ENCODE assay signal across 8 cellular contexts in genomic region chr12:26274441-26275312, GRCh38.
DNase-seq lines count a peak whose midpoint lies in the region; ATAC-seq and TF ChIP-seq lines count a peak whose summit lies in the region.

No MANE protein-coding gene starts in this region.

- peak; percentile 7 to 29 for DNase-seq in activated CD4-positive, alpha-beta T cell treated with anti-CD3 and anti-CD28 coated beads for 24 hours (ENCODE audit: low read depth in 2 of 2)
- no peak for DNase-seq in activated CD4-positive, alpha-beta T cell treated with anti-CD3 and anti-CD28 coated beads for 1 hour
- DNase-seq in HFF-Myc (ENCODE audit: extremely low read depth, low read depth) (peak; percentile 97), MM.1S (peak; percentile 78), globus pallidus (ENCODE audit: low spot score) (peak; percentile 81), osteoblast (ENCODE audit: insufficient read length, low spot score, missing footprints) (peak; percentile 76)
- DNase-seq in activated T-cell treated with anti-CD3 and anti-CD28 coated beads, Interleukin-2, amount 50 U/mL, for 72 hours: peak; percentile 68 to 80

- H3K4me3 ChIP-seq in HFF-Myc (replicated peaks; ENCODE audit: low read depth, low read length) (no peak overlapping the region; the same call in 1 of the 2 replicates), MM.1S (ENCODE audit: low read length) (no peak overlapping the region), osteoblast (ENCODE audit: insufficient read depth, low read length) (peak overlapping the region; percentile 5), urinary bladder (ENCODE audit: low read depth, low read length) (no peak overlapping the region)

- TF ChIP-seq CTCF in HFF-Myc (IDR thresholded peaks at IDR 0.05; ENCODE audit: low read depth, low read length, missing control alignments) (peak; percentile 31), MM.1S (IDR thresholded peaks at IDR 0.05; ENCODE audit: low read length) (no peak), osteoblast (IDR thresholded peaks at IDR 0.05; ENCODE audit: extremely low read depth, low read depth, low read length) (peak; percentile 39)

- H3K4me2 ChIP-seq in MM.1S (ENCODE audit: low read depth, low read length) (peak overlapping the region; percentile 56), osteoblast (ENCODE audit: insufficient read depth, low read length) (peak overlapping the region; percentile 43)

- WGBS in urinary bladder: 23% methylated on average over 13 of the region's 13 CpGs

- H2AFZ ChIP-seq in MM.1S (ENCODE audit: low read length): peak overlapping the region; percentile 94
- H2AFZ ChIP-seq in osteoblast (ENCODE audit: low read length): peak overlapping the region; percentile 7

- peak overlapping the region; percentile 88 for H3K27ac ChIP-seq in MM.1S (ENCODE audit: low read length)
- peak overlapping the region; percentile 91 for H3K27ac ChIP-seq in osteoblast (ENCODE audit: low read depth, low read length)
- H3K27ac ChIP-seq in urinary bladder (ENCODE audit: low read depth): peak overlapping the region; percentile 83

- no peaks in the 10 kb centered on the region for H3K9me2 ChIP-seq in MM.1S (replicated peaks; ENCODE audit: insufficient read depth, low read length)

- peaks cover 14% of the 10 kb centered on the region for H3K27me3 Mint-ChIP-seq in activated T-cell treated with anti-CD3 and anti-CD28 coated beads, Interleukin-2, amount 50 U/mL, for 72 hours (ENCODE audit: low read depth)

- peak overlapping the region; percentile 59 for H3K9ac ChIP-seq in MM.1S (ENCODE audit: low read length)

- H3K36me3 ChIP-seq in MM.1S (replicated peaks; ENCODE audit: insufficient read depth, low read length) (no peaks in the 10 kb centered on the region), osteoblast (ENCODE audit: insufficient read depth, low read length) (no peaks in the 10 kb centered on the region), urinary bladder (ENCODE audit: insufficient read depth) (no peaks in the 10 kb centered on the region)

- no peaks in the 10 kb centered on the region for H3K79me2 ChIP-seq in MM.1S (ENCODE audit: low read length)
- no peaks in the 10 kb centered on the region for H3K79me2 ChIP-seq in osteoblast (ENCODE audit: insufficient read depth, low read length)

- H3K9me3 ChIP-seq in MM.1S (replicated peaks; ENCODE audit: insufficient read depth, low read length) (no peaks in the 10 kb centered on the region), osteoblast (ENCODE audit: low read depth, low read length) (no peaks in the 10 kb centered on the region)

- H3K4me1 ChIP-seq in MM.1S (ENCODE audit: low read length): peaks cover 13% of the 10 kb centered on the region
- H3K4me1 ChIP-seq in osteoblast (ENCODE audit: insufficient read depth, low read length): peaks cover 64% of the 10 kb centered on the region
- no peaks in the 10 kb centered on the region for H3K4me1 ChIP-seq in urinary bladder (ENCODE audit: insufficient read depth)

- peak overlapping the region; percentile 24 to 43 for H3K4me3 Mint-ChIP-seq in activated T-cell treated with anti-CD3 and anti-CD28 coated beads, Interleukin-2, amount 50 U/mL, for 72 hours

- H3K27ac Mint-ChIP-seq in activated T-cell treated with anti-CD3 and anti-CD28 coated beads, Interleukin-2, amount 50 U/mL, for 72 hours: no peak overlapping the region

- H3K27me3 ChIP-seq in MM.1S (replicated peaks; ENCODE audit: insufficient read depth, low read length): no peaks in the 10 kb centered on the region
- H3K27me3 ChIP-seq in osteoblast (ENCODE audit: insufficient read depth, low read length): no peaks in the 10 kb centered on the region

- peaks cover 50% of the 10 kb centered on the region for H3K4me1 Mint-ChIP-seq in activated T-cell treated with anti-CD3 and anti-CD28 coated beads, Interleukin-2, amount 50 U/mL, for 72 hours (ENCODE audit: low read depth)

- peaks cover 12% of the 10 kb centered on the region for H3F3A ChIP-seq in MM.1S (ENCODE audit: insufficient read depth, low read length)

- H3K36me3 Mint-ChIP-seq in activated T-cell treated with anti-CD3 and anti-CD28 coated beads, Interleukin-2, amount 50 U/mL, for 72 hours (ENCODE audit: insufficient read depth in 2 of 2): no peaks in the 10 kb centered on the region

- H4K20me1 ChIP-seq in MM.1S (ENCODE audit: insufficient read depth, low read length) (no peaks in the 10 kb centered on the region), osteoblast (ENCODE audit: insufficient read depth, low read length) (no peaks in the 10 kb centered on the region)

- peak; percentile 99 for ATAC-seq in activated T-cell treated with anti-CD3 and anti-CD28 coated beads, Interleukin-2, amount 50 U/mL, for 72 hours (replicated peaks in 1 of 2)

- no peaks in the 10 kb centered on the region for H3K9me3 Mint-ChIP-seq in activated T-cell treated with anti-CD3 and anti-CD28 coated beads, Interleukin-2, amount 50 U/mL, for 72 hours
